In the genomic region with DNA sequence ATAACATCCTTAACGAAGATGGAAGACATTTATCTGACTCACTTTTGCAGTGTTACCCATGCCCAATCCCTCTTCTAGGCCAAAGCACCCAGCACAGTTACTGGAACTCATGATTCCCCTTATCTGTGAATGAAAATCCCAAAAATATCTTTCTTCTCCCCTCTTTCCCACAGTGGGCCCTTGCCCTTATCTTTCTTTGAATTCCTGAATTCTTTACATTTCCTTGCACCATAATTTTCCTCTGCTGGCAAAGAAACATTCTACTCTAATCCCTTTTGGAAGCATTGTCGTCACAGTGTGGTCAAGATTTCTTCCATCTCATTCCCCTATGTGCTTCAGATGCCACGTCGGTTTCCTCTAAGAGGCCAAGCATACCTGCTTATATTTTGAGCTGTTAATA, we compare ENCODE assay signal across 16 cellular contexts.
DNase-seq lines count a peak whose midpoint lies in the region; ATAC-seq and TF ChIP-seq lines count a peak whose summit lies in the region.
"Had no signal": no experiment of that assay in that cellular context is flagged by ENCODE, and none has a peak within 500 bp of the region (broad histone marks: within the 10 kb centered on the region; RNA-seq: fewer than 3 reads in every experiment).

No MANE protein-coding gene starts in this region.

- DNase-seq in A172 (ENCODE audit: low spot score) (peak; percentile 54), fibroblast of the aortic adventitia (ENCODE audit: low read depth) (peak; percentile 61), NCI-H774 (lab: John Stamatoyannopoulos, UW) (no peak), SJCRH30 (no peak), NCI-H446 treated with DMSO at 0.1 percent for 48 hours (lab: John Stamatoyannopoulos, UW) (no peak)
- DNase-seq: C1 segment of cervical spinal cord; CD4-positive, alpha-beta memory T cell; DMS153; DMS79 treated with DMSO at 0.1 percent for 48 hours; EL; GOT3; H9 had no signal

- H3K4me3 ChIP-seq in fibroblast of the aortic adventitia (ENCODE audit: low read depth, low read length), result no peak overlapping the region
- H3K4me3 ChIP-seq in mesodermal cell (ENCODE audit: extremely low read depth, insufficient read depth, low read length, poor library complexity, severe bottlenecking), result no peak overlapping the region
- H3K4me3 ChIP-seq in SJCRH30, result no peak overlapping the region

- H3K27ac ChIP-seq in VCaP, result peak overlapping the region; percentile 98
- H3K27ac ChIP-seq in mesodermal cell (ENCODE audit: low read depth, low read length, severe bottlenecking), result peak overlapping the region; percentile 55
- no peak overlapping the region for H3K27ac ChIP-seq in SJCRH30

- H3K4me1 ChIP-seq in mesodermal cell (ENCODE audit: control insufficient read depth, insufficient read depth, low read length, poor library complexity, severe bottlenecking) (peaks cover 29% of the 10 kb centered on the region), SJCRH30 (no peaks in the 10 kb centered on the region; the same call in 1 of the 2 replicates)

- no peaks in the 10 kb centered on the region for H3K27me3 ChIP-seq in SJCRH30

- ATAC-seq in HG03108 (IDR thresholded peaks at IDR 0.05; ENCODE audit: unreplicated experiment), result no peak
- ATAC-seq: HepG2 had no signal

- no peaks in the 10 kb centered on the region for H3K36me3 ChIP-seq in mesodermal cell (ENCODE audit: control insufficient read depth, insufficient read depth, low read length)
- no peaks in the 10 kb centered on the region for H3K36me3 ChIP-seq in SJCRH30

- H3K9me3 ChIP-seq in mesodermal cell (ENCODE audit: control insufficient read depth, low read length) (peaks cover 8% of the 10 kb centered on the region), SJCRH30 (replicated peaks) (no peaks in the 10 kb centered on the region)

- 95 to 98% methylated on average over 4 of the region's 4 CpGs for WGBS in mesodermal cell (ENCODE audit: insufficient coverage in 2 of 2), 2 experiments

- TF ChIP-seq CTCF in VCaP (conservative IDR thresholded peaks at IDR 0.05) (no peak), fibroblast of the aortic adventitia (IDR thresholded peaks at IDR 0.05; ENCODE audit: insufficient read depth, low read length) (no peak)

Comparison
In these comparisons a context has a peak if more than half of its experiments do, and no peak if none do; other contexts are left out.
1. DNase-seq: peak in A172 (single experiment) and fibroblast of the aortic adventitia (single experiment); none in NCI-H774 (single experiment), SJCRH30 (0 of 2) and NCI-H446 treated with DMSO at 0.1 percent for 48 hours (single experiment).